ENCODE assay signal across 9 cellular contexts in genomic region chrX:39506131-39506530, GRCh38.
"Had no signal": no experiment of that assay in that cellular context is flagged by ENCODE, and none has a peak within 500 bp of the region (broad histone marks: within the 10 kb centered on the region; RNA-seq: fewer than 3 reads in every experiment).

No MANE protein-coding gene starts in this region.

- H3K36me3 ChIP-seq: HAP-1 had no signal

- H3K4me1 ChIP-seq: HAP-1 had no signal

- H3K4me3 ChIP-seq: GM23248, GM23338, HAP-1 had no signal

- DNase-seq: GM23248, GOT3, H7, H9, HCEC 1CT, HFFc6 had no signal

- H3K27ac ChIP-seq: GM23248 had no signal

- H3K4me1 Mint-ChIP-seq: GM23338 had no signal

- H3K4me3 Mint-ChIP-seq: GM23338, H9, HFFc6 had no signal

- H3K9me3 ChIP-seq: HAP-1 had no signal

- ATAC-seq: GM23338, HCT116 had no signal

- H3K27ac Mint-ChIP-seq: GM23338, H9, HFFc6 had no signal
